7 cellular contexts compared by ENCODE assay signal in genomic region chr20:58237318-58238182, GRCh38. TPM values are rescaled to one million over a fixed set of nuclear protein-coding genes. Genes with fewer than 3 reads are reported as not detected.
A peak's percentile ranks its signal among the peaks of the same experiment; 100 is the strongest.
DNase-seq lines count a peak whose midpoint lies in the region; ATAC-seq and TF ChIP-seq lines count a peak whose summit lies in the region.

No MANE protein-coding gene starts in this region.

- no peaks in the 10 kb centered on the region for H3K9me3 ChIP-seq in esophagus muscularis mucosa

- DNase-seq in GM06990 (ENCODE audit: extremely low read depth, insufficient read length): no peak
- DNase-seq in esophagus muscularis mucosa (ENCODE audit: extremely low spot score): no peak
- no peak for DNase-seq in stimulated activated effector memory CD8-positive, alpha-beta T cell treated with anti-CD3 and anti-CD28 coated beads, Interleukin-12 subunit alpha, Interleukin-12 subunit beta, amount 100 ng/mL, for 72 hours (ENCODE audit: low spot score in 2 of 2)
- DNase-seq in mesendoderm: no peak
- no peak for DNase-seq in stimulated activated naive CD4-positive, alpha-beta T cell treated with Interleukin-2 at 50 U/mL for 16 hours (lab: John Stamatoyannopoulos, UW)

- TF ChIP-seq CTCF in GM06990 (IDR thresholded peaks at IDR 0.05; ENCODE audit: insufficient read depth, low read length, poor library complexity, severe bottlenecking) (no peak), esophagus muscularis mucosa (IDR thresholded peaks at IDR 0.05) (peak in 1 of 3 experiments; percentile 5)

- no peak overlapping the region for H4K5ac ChIP-seq in mesendoderm (ENCODE audit: low read length)

- no peak overlapping the region for H3K4me2 ChIP-seq in mesendoderm (ENCODE audit: low read length)

- no peak overlapping the region for H3K56ac ChIP-seq in mesendoderm (ENCODE audit: low read length)

- H3K4ac ChIP-seq in mesendoderm (ENCODE audit: low read depth, low read length): no peak overlapping the region

- intact Hi-C loops in esophagus muscularis mucosa (cut with DNase I): loop anchor here (2.0 to 10.0 kb wide), 4 partner anchors 211 to 617 kb away; partner anchors contain the start of genes GNAS, GNAS-AS1 and NPEPL1

- H3K4me1 ChIP-seq in esophagus muscularis mucosa (peaks cover 0 to 13% (median 9%) of the 10 kb centered on the region in 4 donors), mesendoderm (ENCODE audit: control insufficient read depth, low read depth, low read length) (no peaks in the 10 kb centered on the region)

- peaks cover 2% of the 10 kb centered on the region for H3K36me3 ChIP-seq in GM06990 (ENCODE audit: control insufficient read depth, insufficient read depth, low read length)
- peaks cover 13 to 43% (median 33%) of the 10 kb centered on the region in 4 donors for H3K36me3 ChIP-seq in esophagus muscularis mucosa
- no peaks in the 10 kb centered on the region for H3K36me3 ChIP-seq in mesendoderm (ENCODE audit: control insufficient read depth, insufficient read depth, low read length)

- no peaks in the 10 kb centered on the region for H3K79me1 ChIP-seq in mesendoderm (ENCODE audit: low read length)

- no peak overlapping the region for H3K18ac ChIP-seq in mesendoderm (ENCODE audit: low read length)

- peaks cover 30% of the 10 kb centered on the region for H3K4me1 Mint-ChIP-seq in stimulated activated effector memory CD8-positive, alpha-beta T cell treated with anti-CD3 and anti-CD28 coated beads, Interleukin-12 subunit alpha, Interleukin-12 subunit beta, amount 100 ng/mL, for 72 hours

- H3K27me3 ChIP-seq in GM06990 (replicated peaks; ENCODE audit: control insufficient read depth, insufficient read depth, low read length) (no peaks in the 10 kb centered on the region), esophagus muscularis mucosa (no peaks in the 10 kb centered on the region), mesendoderm (ENCODE audit: insufficient read depth, low read length, poor library complexity) (no peaks in the 10 kb centered on the region)

- no peak overlapping the region for H2BK15ac ChIP-seq in mesendoderm (replicated peaks; ENCODE audit: low read depth)

- TF ChIP-seq POLR2A in esophagus muscularis mucosa (IDR thresholded peaks at IDR 0.05; ENCODE audit: low read depth): no peak

- peak overlapping the region; percentile 79 for H3K4me3 Mint-ChIP-seq in stimulated activated effector memory CD8-positive, alpha-beta T cell treated with anti-CD3 and anti-CD28 coated beads, Interleukin-12 subunit alpha, Interleukin-12 subunit beta, amount 100 ng/mL, for 72 hours

- H3K23ac ChIP-seq in mesendoderm (ENCODE audit: low read length): no peak overlapping the region

- H2BK120ac ChIP-seq in mesendoderm (ENCODE audit: low read depth, low read length): no peak overlapping the region

- ATAC-seq in SK-N-SH treated with all-trans-retinoic acid at 6 μM for 48 hours (peak; percentile 72), HG03439 (IDR thresholded peaks at IDR 0.05; ENCODE audit: unreplicated experiment) (no peak)
- ATAC-seq in stimulated activated effector memory CD8-positive, alpha-beta T cell treated with anti-CD3 and anti-CD28 coated beads, Interleukin-12 subunit alpha, Interleukin-12 subunit beta, amount 100 ng/mL, for 72 hours: no peak

- no peak overlapping the region for H2BK5ac ChIP-seq in mesendoderm (ENCODE audit: low read length)

- H3K27ac ChIP-seq in esophagus muscularis mucosa (replicated peaks in 1 of 4) (peak overlapping the region in 1 of 4 donors; percentile 25), mesendoderm (ENCODE audit: low read depth, low read length) (no peak overlapping the region)

- no peaks in the 10 kb centered on the region for H3K79me2 ChIP-seq in mesendoderm (ENCODE audit: control insufficient read depth, insufficient read depth, low read length)

- peak overlapping the region; percentile 73 for H3K4me3 ChIP-seq in GM06990 (replicated peaks; ENCODE audit: low read depth, low read length)
- peak overlapping the region; percentile 50 to 58 (median 52) for H3K4me3 ChIP-seq in esophagus muscularis mucosa
- no peak overlapping the region for H3K4me3 ChIP-seq in mesendoderm (ENCODE audit: low read length)

- no peak for TF ChIP-seq EP300 in esophagus muscularis mucosa (IDR thresholded peaks at IDR 0.05)

- H3K9me3 Mint-ChIP-seq in stimulated activated effector memory CD8-positive, alpha-beta T cell treated with anti-CD3 and anti-CD28 coated beads, Interleukin-12 subunit alpha, Interleukin-12 subunit beta, amount 100 ng/mL, for 72 hours: no peaks in the 10 kb centered on the region

- no peak overlapping the region for H4K8ac ChIP-seq in mesendoderm (ENCODE audit: low read depth, low read length)

- H3K36me3 Mint-ChIP-seq in stimulated activated effector memory CD8-positive, alpha-beta T cell treated with anti-CD3 and anti-CD28 coated beads, Interleukin-12 subunit alpha, Interleukin-12 subunit beta, amount 100 ng/mL, for 72 hours: peaks cover 7% of the 10 kb centered on the region

- no peak overlapping the region for H3K9ac ChIP-seq in mesendoderm (ENCODE audit: low read length)

- H3K27ac Mint-ChIP-seq in stimulated activated effector memory CD8-positive, alpha-beta T cell treated with anti-CD3 and anti-CD28 coated beads, Interleukin-12 subunit alpha, Interleukin-12 subunit beta, amount 100 ng/mL, for 72 hours: peak overlapping the region; percentile 67

- WGBS in esophagus muscularis mucosa: 51% methylated on average over 7 of the region's 7 CpGs
- WGBS in mesendoderm (ENCODE audit: extremely low coverage, insufficient coverage, low lambda C conversion rate): no CpG with 5 or more reads among the region's 7 CpGs

- H2AK5ac ChIP-seq in mesendoderm (ENCODE audit: low read length): no peak overlapping the region

TF ChIP-seq in SK-N-SH treated with all-trans-retinoic acid at 6 μM for 48 hours, 23 proteins besides CTCF, POLR2A, EP300 and RAD21:
- TF ChIP-seq CSDC2 (CRISPR knock-in tag; IDR thresholded peaks at IDR 0.05): no peak
- TF ChIP-seq PPARA (CRISPR knock-in tag; IDR thresholded peaks at IDR 0.05; ENCODE audit: borderline replicate concordance): no peak
- TF ChIP-seq ESRRG (CRISPR knock-in tag; IDR thresholded peaks at IDR 0.05): no peak
- TF ChIP-seq SNAI2 (CRISPR knock-in tag; IDR thresholded peaks at IDR 0.05): no peak
- TF ChIP-seq TOX (CRISPR knock-in tag; IDR thresholded peaks at IDR 0.05; ENCODE audit: borderline replicate concordance): no peak
- TF ChIP-seq ISL1 (CRISPR knock-in tag; IDR thresholded peaks at IDR 0.05): peak; percentile 93
- no peak for TF ChIP-seq ZNF565 (CRISPR knock-in tag; conservative IDR thresholded peaks at IDR 0.05; ENCODE audit: low read depth)
- TF ChIP-seq CSRNP3 (CRISPR knock-in tag; IDR thresholded peaks at IDR 0.05): no peak
- no peak for TF ChIP-seq ZFP30 (CRISPR knock-in tag; IDR thresholded peaks at IDR 0.05)
- peak; percentile 35; the same call in 1 of the 2 replicates for TF ChIP-seq PATZ1 (CRISPR knock-in tag; IDR thresholded peaks at IDR 0.05; ENCODE audit: borderline replicate concordance)
TF ChIP-seq in SK-N-SH treated with all-trans-retinoic acid at 6 μM for 48 hours: peak in this region for 2.

RNA-seq across cellular contexts. Expression of gene ANKRD60, which starts 9.1 kb away (rescaled TPM):
- total RNA-seq in esophagus muscularis mucosa: not detected
- polyA plus RNA-seq in mesendoderm (2013, experiment 1 of 2): not detected
- polyA plus RNA-seq in mesendoderm (2013, experiment 2 of 2): not detected
